ENCODE assay signal across 8 cellular contexts in genomic region chr9:83281306-83282255, GRCh38.
DNase-seq lines count a peak whose midpoint lies in the region; ATAC-seq, FAIRE-seq and TF ChIP-seq lines count a peak whose summit lies in the region.

No MANE protein-coding gene starts in this region.

- no peaks in the 10 kb centered on the region for H3K9me1 ChIP-seq in endothelial cell of umbilical vein (replicated peaks; ENCODE audit: control insufficient read depth, extremely low read depth, insufficient read depth, low read length)

- H3K4me2 ChIP-seq in endothelial cell of umbilical vein (ENCODE audit: insufficient read depth, low read length): peak overlapping the region; percentile 62

- H3K27me3 Mint-ChIP-seq in activated naive CD4-positive, alpha-beta T cell treated with anti-CD3 and anti-CD28 coated beads, Interleukin-2, amount 10 ng/mL, durations not matched to agents 7 days and 5 days: no peaks in the 10 kb centered on the region
- H3K27me3 Mint-ChIP-seq in activated T-helper 17 cell treated with anti-CD3 and anti-CD28 coated beads, Interleukin-2, amount 50 U/mL, for 72 hours: no peaks in the 10 kb centered on the region

- intact Hi-C loops in endothelial cell of umbilical vein (cut with micrococcal nuclease): loop anchor here (1.0 to 2.0 kb wide), 4 partner anchors 10 to 61 kb away; no protein-coding TSS in a partner anchor

- TF ChIP-seq CTCF in endothelial cell of umbilical vein (IDR thresholded peaks at IDR 0.05; ENCODE audit: extremely low read depth in 1 of 2, insufficient read depth in 1 of 2, low read depth in 1 of 2, low read length in 2 of 2) (no peak), omental fat pad (IDR thresholded peaks at IDR 0.05) (no peak)

- H3K9me3 ChIP-seq in endothelial cell of umbilical vein (replicated peaks; ENCODE audit: control insufficient read depth, insufficient read depth, low read length): no peaks in the 10 kb centered on the region

- CTCF ChIA-PET in endothelial cell of umbilical vein (lab: Charles Lee): interaction anchor here (0.7 to 4.2 kb wide), 10 partner anchors 10 to 263 kb away, joined by 3 to 27 read pairs (median 6); no protein-coding TSS in a partner anchor
- CTCF ChIA-PET in activated naive CD4-positive, alpha-beta T cell treated with anti-CD3 and anti-CD28 coated beads, Interleukin-2, amount 10 ng/mL, durations not matched to agents 7 days and 5 days (lab: Charles Lee): no interaction called here

- H3K27ac ChIP-seq in endothelial cell of umbilical vein (ENCODE audit: insufficient read depth, low read depth, low read length): peak overlapping the region; percentile 77

- DNase-seq in G401 (ENCODE audit: low spot score) (peak; percentile 8), NCI-H2196 (lab: John Stamatoyannopoulos, UW; ENCODE audit: unreplicated experiment) (peak; percentile 53), endothelial cell of umbilical vein (ENCODE audit: low read depth, low spot score) (peak; percentile 82), omental fat pad (ENCODE audit: low spot score) (no peak), NCI-H2227 treated with DMSO at 0.1 percent for 48 hours (lab: John Stamatoyannopoulos, UW) (no peak)
- DNase-seq in activated naive CD4-positive, alpha-beta T cell treated with anti-CD3 and anti-CD28 coated beads, Interleukin-2, amount 10 ng/mL, durations not matched to agents 7 days and 5 days: no peak

- peak overlapping the region; percentile 14 for H2AFZ ChIP-seq in endothelial cell of umbilical vein (ENCODE audit: low read depth, low read length)

- H3K4me3 ChIP-seq in endothelial cell of umbilical vein (replicated peaks in 1 of 3; ENCODE audit: insufficient read depth in 1 of 3, low read depth in 1 of 3, low read length in 3 of 3): peak overlapping the region in 1 of 3 experiments; percentile 14

- ATAC-seq in omental fat pad (ENCODE audit: low FRiP score) (peak; percentile 43), HG02571 (IDR thresholded peaks at IDR 0.05; ENCODE audit: unreplicated experiment) (no peak)
- ATAC-seq in activated T-helper 17 cell treated with anti-CD3 and anti-CD28 coated beads, Interleukin-2, amount 50 U/mL, for 72 hours (replicated peaks): no peak

- H3K27ac Mint-ChIP-seq in activated naive CD4-positive, alpha-beta T cell treated with anti-CD3 and anti-CD28 coated beads, Interleukin-2, amount 10 ng/mL, durations not matched to agents 7 days and 5 days: no peak overlapping the region
- no peak overlapping the region for H3K27ac Mint-ChIP-seq in activated T-helper 17 cell treated with anti-CD3 and anti-CD28 coated beads, Interleukin-2, amount 50 U/mL, for 72 hours

- H3K36me3 ChIP-seq in endothelial cell of umbilical vein (ENCODE audit: control insufficient read depth in 2 of 2, extremely low read depth in 1 of 2, insufficient read depth in 2 of 2, low read length in 2 of 2): no peaks in the 10 kb centered on the region

- TSS peak; percentile 36 for BruUV-seq in endothelial cell of umbilical vein (replicated peaks; lab: Mats Ljungman, UMichigan)

- dilution Hi-C loops in endothelial cell of umbilical vein (cut with MboI; ENCODE audit: extremely low pct_ligation_motif_present, low sequenced_read_pairs): no loop called here

- peak overlapping the region; percentile 49 for H3K9ac ChIP-seq in endothelial cell of umbilical vein (replicated peaks; ENCODE audit: extremely low read depth, insufficient read depth, low read length)

- FAIRE-seq in endothelial cell of umbilical vein (lab: Jason Lieb, UNC): peak; percentile 90

- H4K20me1 ChIP-seq in endothelial cell of umbilical vein (replicated peaks; ENCODE audit: control insufficient read depth, extremely low read depth, insufficient read depth, low read length): no peaks in the 10 kb centered on the region

- no peaks in the 10 kb centered on the region for H3K27me3 ChIP-seq in endothelial cell of umbilical vein (ENCODE audit: control insufficient read depth in 2 of 2, insufficient read depth in 2 of 2, low read length in 2 of 2)

- H3K4me1 Mint-ChIP-seq in activated naive CD4-positive, alpha-beta T cell treated with anti-CD3 and anti-CD28 coated beads, Interleukin-2, amount 10 ng/mL, durations not matched to agents 7 days and 5 days: no peaks in the 10 kb centered on the region
- H3K4me1 Mint-ChIP-seq in activated T-helper 17 cell treated with anti-CD3 and anti-CD28 coated beads, Interleukin-2, amount 50 U/mL, for 72 hours: no peaks in the 10 kb centered on the region

- no peak overlapping the region for H3K4me3 Mint-ChIP-seq in activated naive CD4-positive, alpha-beta T cell treated with anti-CD3 and anti-CD28 coated beads, Interleukin-2, amount 10 ng/mL, durations not matched to agents 7 days and 5 days
- H3K4me3 Mint-ChIP-seq in activated T-helper 17 cell treated with anti-CD3 and anti-CD28 coated beads, Interleukin-2, amount 50 U/mL, for 72 hours: no peak overlapping the region

- H3K36me3 Mint-ChIP-seq in activated naive CD4-positive, alpha-beta T cell treated with anti-CD3 and anti-CD28 coated beads, Interleukin-2, amount 10 ng/mL, durations not matched to agents 7 days and 5 days: no peaks in the 10 kb centered on the region
- H3K36me3 Mint-ChIP-seq in activated T-helper 17 cell treated with anti-CD3 and anti-CD28 coated beads, Interleukin-2, amount 50 U/mL, for 72 hours (ENCODE audit: low read depth): no peaks in the 10 kb centered on the region

- no peak for TF ChIP-seq POLR2A in endothelial cell of umbilical vein (IDR thresholded peaks at IDR 0.05; ENCODE audit: low read depth, low read length)

- no peaks in the 10 kb centered on the region for H3K9me3 Mint-ChIP-seq in activated naive CD4-positive, alpha-beta T cell treated with anti-CD3 and anti-CD28 coated beads, Interleukin-2, amount 10 ng/mL, durations not matched to agents 7 days and 5 days
- H3K9me3 Mint-ChIP-seq in activated T-helper 17 cell treated with anti-CD3 and anti-CD28 coated beads, Interleukin-2, amount 50 U/mL, for 72 hours: peaks cover 4% of the 10 kb centered on the region

- in situ Hi-C loops in G401 (cut with HindIII; ENCODE audit: low sequenced_read_pairs): no loop called here

- H3K4me1 ChIP-seq in endothelial cell of umbilical vein (ENCODE audit: control insufficient read depth, extremely low read depth, insufficient read depth, low read length): peaks cover 25% of the 10 kb centered on the region

- POLR2A ChIA-PET in endothelial cell of umbilical vein (lab: Charles Lee): no interaction called here

- no peaks in the 10 kb centered on the region for H3K79me2 ChIP-seq in endothelial cell of umbilical vein (ENCODE audit: control insufficient read depth, insufficient read depth, low read length)

TF ChIP-seq in endothelial cell of umbilical vein, 7 proteins besides CTCF, POLR2A, EP300 and RAD21:
- TF ChIP-seq JUN (IDR thresholded peaks at IDR 0.05; ENCODE audit: borderline replicate concordance, insufficient read depth, insufficient read length, low read depth) (peak; percentile 60), GATA2 (IDR thresholded peaks at IDR 0.05; ENCODE audit: insufficient read depth, insufficient read length, low read depth, low read length) (peak; percentile 55), FOS (IDR thresholded peaks at IDR 0.05; ENCODE audit: borderline replicate concordance, insufficient read depth, low read length) (peak; percentile 84)
- TF ChIP-seq, protein P1, sequence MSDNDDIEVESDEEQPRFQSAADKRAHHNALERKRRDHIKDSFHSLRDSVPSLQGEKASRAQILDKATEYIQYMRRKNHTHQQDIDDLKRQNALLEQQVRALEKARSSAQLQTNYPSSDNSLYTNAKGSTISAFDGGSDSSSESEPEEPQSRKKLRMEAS (IDR thresholded peaks at IDR 0.05; ENCODE audit: insufficient read depth, insufficient read length): no peak

Comparison
In these comparisons a context has a peak if more than half of its experiments do, and no peak if none do; other contexts are left out.
1. DNase-seq: peak in G401 (single experiment), NCI-H2196 (single experiment) and endothelial cell of umbilical vein (single experiment); none in omental fat pad (single experiment), activated naive CD4-positive, alpha-beta T cell treated with anti-CD3 and anti-CD28 coated beads, Interleukin-2, amount 10 ng/mL, durations not matched to agents 7 days and 5 days (single experiment) and NCI-H2227 treated with DMSO at 0.1 percent for 48 hours (single experiment).